Comparison of ENCODE assay signal across 21 cellular contexts in genomic region chr17:78825696-78826095, GRCh38. TPM values are rescaled to one million over a fixed set of nuclear protein-coding genes. Genes with fewer than 3 reads are reported as not detected.
DNase-seq lines count a peak whose midpoint lies in the region; ATAC-seq and TF ChIP-seq lines count a peak whose summit lies in the region.
"Had no signal": no experiment of that assay in that cellular context is flagged by ENCODE, and none has a peak within 500 bp of the region (broad histone marks: within the 10 kb centered on the region; RNA-seq: fewer than 3 reads in every experiment).

No MANE protein-coding gene starts in this region.

- no peak for ATAC-seq in activated CD8-positive, alpha-beta memory T cell treated with anti-CD3 and anti-CD28 coated beads, Interleukin-2, amount 10 ng/mL, durations not matched to agents 7 days and 5 days
- no peak for ATAC-seq in activated naive CD8-positive, alpha-beta T cell treated with anti-CD3 and anti-CD28 coated beads, Interleukin-2, amount 10 ng/mL, durations not matched to agents 7 days and 5 days (ENCODE audit: low read depth)
- ATAC-seq in Right ventricle myocardium superior (ENCODE audit: poor library complexity) = no peak
- ATAC-seq: esophagus mucosa, gastrocnemius medialis had no signal

- no peak overlapping the region for H3K4me3 ChIP-seq in HEK293 (ENCODE audit: low read depth, low read length)
- H3K4me3 ChIP-seq: A549, gastrocnemius medialis, prostate gland, skin epidermis had no signal

- intact Hi-C loops in Right ventricle myocardium superior (cut with DNase I) = no loop called here

- H3K4me1 ChIP-seq in HEK293 (ENCODE audit: control insufficient read depth, insufficient read depth, low read length) = no peaks in the 10 kb centered on the region
- H3K4me1 ChIP-seq: A549, gastrocnemius medialis, prostate gland had no signal

- H3K36me3 Mint-ChIP-seq in activated CD8-positive, alpha-beta memory T cell treated with anti-CD3 and anti-CD28 coated beads, Interleukin-2, amount 10 ng/mL, durations not matched to agents 7 days and 5 days = peaks cover 63% of the 10 kb centered on the region
- H3K36me3 Mint-ChIP-seq in activated naive CD8-positive, alpha-beta T cell treated with anti-CD3 and anti-CD28 coated beads, Interleukin-2, amount 10 ng/mL, durations not matched to agents 7 days and 5 days = peaks cover 45% of the 10 kb centered on the region
- peaks cover 73% of the 10 kb centered on the region for H3K36me3 Mint-ChIP-seq in nephron progenitor cell (ENCODE audit: low read depth)

- no peaks in the 10 kb centered on the region for H3K27me3 Mint-ChIP-seq in activated CD8-positive, alpha-beta memory T cell treated with anti-CD3 and anti-CD28 coated beads, Interleukin-2, amount 10 ng/mL, durations not matched to agents 7 days and 5 days
- no peaks in the 10 kb centered on the region for H3K27me3 Mint-ChIP-seq in activated naive CD8-positive, alpha-beta T cell treated with anti-CD3 and anti-CD28 coated beads, Interleukin-2, amount 10 ng/mL, durations not matched to agents 7 days and 5 days
- no peaks in the 10 kb centered on the region for H3K27me3 Mint-ChIP-seq in nephron progenitor cell (ENCODE audit: low read depth, poor library complexity)

- TF ChIP-seq CTCF in HEK293 (tag by site-specific recombination; IDR thresholded peaks at IDR 0.05) (no peak), nephron progenitor cell (IDR thresholded peaks at IDR 0.05) (no peak)

- CTCF ChIA-PET in activated CD8-positive, alpha-beta memory T cell treated with anti-CD3 and anti-CD28 coated beads, Interleukin-2, amount 10 ng/mL, durations not matched to agents 7 days and 5 days (lab: Charles Lee) = no interaction called here
- CTCF ChIA-PET in HEK293 (lab: Yijun Ruan, JAX) = interaction anchor here (0.7 kb wide), 1 partner anchor 16 kb away, joined by 4 read pairs; no protein-coding TSS in a partner anchor

- no peaks in the 10 kb centered on the region for H3K9me3 ChIP-seq in HEK293 (ENCODE audit: control insufficient read depth, insufficient read depth, low read depth, low read length)
- H3K9me3 ChIP-seq: A549, gastrocnemius medialis, prostate gland had no signal

- H3K27ac ChIP-seq in HEK293 (ENCODE audit: extremely low read depth, low read depth, low read length) = no peak overlapping the region
- H3K27ac ChIP-seq: A549, C4-2B, gastrocnemius medialis, prostate gland had no signal

- H3K4me3 Mint-ChIP-seq in activated CD8-positive, alpha-beta memory T cell treated with anti-CD3 and anti-CD28 coated beads, Interleukin-2, amount 10 ng/mL, durations not matched to agents 7 days and 5 days = no peak overlapping the region
- no peak overlapping the region for H3K4me3 Mint-ChIP-seq in activated naive CD8-positive, alpha-beta T cell treated with anti-CD3 and anti-CD28 coated beads, Interleukin-2, amount 10 ng/mL, durations not matched to agents 7 days and 5 days
- H3K4me3 Mint-ChIP-seq in nephron progenitor cell = no peak overlapping the region
- H3K4me3 Mint-ChIP-seq: neural crest cell had no signal

- POLR2A ChIA-PET in HEK293 (lab: Yijun Ruan, JAX) = no interaction called here
- POLR2A ChIA-PET in activated naive CD8-positive, alpha-beta T cell treated with anti-CD3 and anti-CD28 coated beads, Interleukin-2, amount 10 ng/mL, durations not matched to agents 7 days and 5 days (lab: Charles Lee) = no interaction called here

- H3K36me3 ChIP-seq in HEK293 (ENCODE audit: control insufficient read depth in 2 of 2, insufficient read depth in 1 of 2, low read length in 2 of 2) = peaks cover 43 to 97% of the 10 kb centered on the region in 2 experiments

- peaks cover 14% of the 10 kb centered on the region for H3K4me1 Mint-ChIP-seq in activated CD8-positive, alpha-beta memory T cell treated with anti-CD3 and anti-CD28 coated beads, Interleukin-2, amount 10 ng/mL, durations not matched to agents 7 days and 5 days
- H3K4me1 Mint-ChIP-seq in activated naive CD8-positive, alpha-beta T cell treated with anti-CD3 and anti-CD28 coated beads, Interleukin-2, amount 10 ng/mL, durations not matched to agents 7 days and 5 days = peaks cover 10% of the 10 kb centered on the region
- peaks cover 17% of the 10 kb centered on the region for H3K4me1 Mint-ChIP-seq in nephron progenitor cell

- H3K27ac Mint-ChIP-seq in activated CD8-positive, alpha-beta memory T cell treated with anti-CD3 and anti-CD28 coated beads, Interleukin-2, amount 10 ng/mL, durations not matched to agents 7 days and 5 days = peak overlapping the region; percentile 44
- peak overlapping the region; percentile 4 for H3K27ac Mint-ChIP-seq in activated naive CD8-positive, alpha-beta T cell treated with anti-CD3 and anti-CD28 coated beads, Interleukin-2, amount 10 ng/mL, durations not matched to agents 7 days and 5 days
- H3K27ac Mint-ChIP-seq in nephron progenitor cell = peak overlapping the region; percentile 33

- no peak for DNase-seq in activated CD8-positive, alpha-beta memory T cell treated with anti-CD3 and anti-CD28 coated beads, Interleukin-2, amount 10 ng/mL, durations not matched to agents 7 days and 5 days
- no peak for DNase-seq in activated CD8-positive, alpha-beta memory T cell treated with anti-CD3 and anti-CD28 coated beads, Interleukin-2, amount 50 U/mL, for 48 hours
- DNase-seq in activated naive CD8-positive, alpha-beta T cell treated with anti-CD3 and anti-CD28 coated beads, Interleukin-2, amount 10 ng/mL, durations not matched to agents 7 days and 5 days = no peak
- DNase-seq in nephron progenitor cell = no peak
- no peak for DNase-seq in NCI-H146 treated with DMSO at 0.1 percent for 48 hours (lab: John Stamatoyannopoulos, UW; ENCODE audit: unreplicated experiment)
- no peak for DNase-seq in central memory CD4-positive, alpha-beta T cell
- no peak for DNase-seq in Right ventricle myocardium superior
- DNase-seq: activated CD4-positive, alpha-beta T cell treated with anti-CD3 and anti-CD28 coated beads for 1 hour; DND-41; gastrocnemius medialis; kidney; NCI-H1417; NCI-H524 treated with DMSO at 0.1 percent for 48 hours; stimulated activated CD4-positive, alpha-beta T cell treated with anti-CD3 and anti-CD28 coated beads, Interleukin-4, amount 100 ng/mL, for 1 hour had no signal

- H3K9me3 Mint-ChIP-seq in activated CD8-positive, alpha-beta memory T cell treated with anti-CD3 and anti-CD28 coated beads, Interleukin-2, amount 10 ng/mL, durations not matched to agents 7 days and 5 days (ENCODE audit: low read depth) = no peaks in the 10 kb centered on the region
- H3K9me3 Mint-ChIP-seq in activated naive CD8-positive, alpha-beta T cell treated with anti-CD3 and anti-CD28 coated beads, Interleukin-2, amount 10 ng/mL, durations not matched to agents 7 days and 5 days = no peaks in the 10 kb centered on the region
- no peaks in the 10 kb centered on the region for H3K9me3 Mint-ChIP-seq in nephron progenitor cell
- H3K9me3 Mint-ChIP-seq: neural crest cell had no signal

TF ChIP-seq in HEK293, 187 proteins besides CTCF, POLR2A, EP300 and RAD21:
- TF ChIP-seq KLF7 (tag by site-specific recombination; IDR thresholded peaks at IDR 0.05; ENCODE audit: borderline replicate concordance) (no peak), GLIS1 (tag by site-specific recombination; IDR thresholded peaks at IDR 0.05) (peak; percentile 62)

RNA-seq across cellular contexts. Expression of gene USP36, which starts 14.9 kb away (rescaled TPM):
- 10 to 100 TPM; 84.5 to 94.3 TPM for total RNA-seq in activated CD8-positive, alpha-beta memory T cell treated with anti-CD3 and anti-CD28 coated beads, Interleukin-2, amount 10 ng/mL, durations not matched to agents 7 days and 5 days
- total RNA-seq in activated naive CD8-positive, alpha-beta T cell treated with anti-CD3 and anti-CD28 coated beads, Interleukin-2, amount 10 ng/mL, durations not matched to agents 7 days and 5 days = 10 to 100 TPM; 87.8 to 94.3 TPM
- 17.8 TPM for total RNA-seq in Right ventricle myocardium superior

RNA-seq across cellular contexts. Expression of gene CYTH1, which starts 43.6 kb away (rescaled TPM):
- 100 to 1,000 TPM; 151 to 156 TPM for total RNA-seq in activated CD8-positive, alpha-beta memory T cell treated with anti-CD3 and anti-CD28 coated beads, Interleukin-2, amount 10 ng/mL, durations not matched to agents 7 days and 5 days
- total RNA-seq in activated naive CD8-positive, alpha-beta T cell treated with anti-CD3 and anti-CD28 coated beads, Interleukin-2, amount 10 ng/mL, durations not matched to agents 7 days and 5 days = 100 to 1,000 TPM; 180 to 200 TPM
- total RNA-seq in Right ventricle myocardium superior = 32.3 TPM
